18 cellular contexts compared by ENCODE assay signal in genomic region chr13:29571876-29572570, GRCh38.
"Had no signal": no experiment of that assay in that cellular context is flagged by ENCODE, and none has a peak within 500 bp of the region (broad histone marks: within the 10 kb centered on the region; RNA-seq: fewer than 3 reads in every experiment).

No MANE protein-coding gene starts in this region.

- ATAC-seq: activated CD8-positive, alpha-beta T cell treated with anti-CD3 and anti-CD28 coated beads, Interleukin-2, amount 10 ng/mL, durations not matched to agents 7 days and 5 days; body of pancreas; esophagus mucosa; natural killer cell treated with Interleukin-12 subunit alpha and Interleukin-12 subunit beta and Interleukin-15 and Interleukin-18, amount 100 ng/mL, for 72 hours; upper lobe of right lung had no signal

- H3K27me3 Mint-ChIP-seq: activated naive CD4-positive, alpha-beta T cell treated with anti-CD3 and anti-CD28 coated beads, Interleukin-2, amount 10 ng/mL, durations not matched to agents 7 days and 5 days; memory B cell; natural killer cell treated with Interleukin-12 subunit alpha and Interleukin-12 subunit beta and Interleukin-15 and Interleukin-18, amount 100 ng/mL, for 72 hours had no signal

- H3K27ac Mint-ChIP-seq: activated CD8-positive, alpha-beta T cell treated with anti-CD3 and anti-CD28 coated beads, Interleukin-2, amount 10 ng/mL, durations not matched to agents 7 days and 5 days; activated naive CD4-positive, alpha-beta T cell treated with anti-CD3 and anti-CD28 coated beads, Interleukin-2, amount 10 ng/mL, durations not matched to agents 7 days and 5 days; memory B cell; natural killer cell treated with Interleukin-12 subunit alpha and Interleukin-12 subunit beta and Interleukin-15 and Interleukin-18, amount 100 ng/mL, for 72 hours had no signal

- H3K36me3 Mint-ChIP-seq: natural killer cell treated with Interleukin-12 subunit alpha and Interleukin-12 subunit beta and Interleukin-15 and Interleukin-18, amount 100 ng/mL, for 72 hours had no signal

- H3K4me3 Mint-ChIP-seq: activated CD8-positive, alpha-beta T cell treated with anti-CD3 and anti-CD28 coated beads, Interleukin-2, amount 10 ng/mL, durations not matched to agents 7 days and 5 days; activated naive CD4-positive, alpha-beta T cell treated with anti-CD3 and anti-CD28 coated beads, Interleukin-2, amount 10 ng/mL, durations not matched to agents 7 days and 5 days; memory B cell; natural killer cell treated with Interleukin-12 subunit alpha and Interleukin-12 subunit beta and Interleukin-15 and Interleukin-18, amount 100 ng/mL, for 72 hours had no signal

- H3K9me3 Mint-ChIP-seq: activated naive CD4-positive, alpha-beta T cell treated with anti-CD3 and anti-CD28 coated beads, Interleukin-2, amount 10 ng/mL, durations not matched to agents 7 days and 5 days; memory B cell; natural killer cell treated with Interleukin-12 subunit alpha and Interleukin-12 subunit beta and Interleukin-15 and Interleukin-18, amount 100 ng/mL, for 72 hours had no signal

- H3K4me1 ChIP-seq: upper lobe of right lung had no signal

- DNase-seq: activated CD4-positive, alpha-beta T cell treated with anti-CD3 and anti-CD28 coated beads for 48 hours; activated CD8-positive, alpha-beta memory T cell treated with anti-CD3 and anti-CD28 coated beads, Interleukin-2, amount 50 U/mL, for 48 hours; activated CD8-positive, alpha-beta T cell treated with anti-CD3 and anti-CD28 coated beads, Interleukin-2, amount 10 ng/mL, durations not matched to agents 7 days and 5 days; activated naive CD4-positive, alpha-beta T cell treated with anti-CD3 and anti-CD28 coated beads, Interleukin-2, amount 10 ng/mL, durations not matched to agents 7 days and 5 days; amniotic stem cell; body of pancreas; central memory CD4-positive, alpha-beta T cell; head of caudate nucleus; sigmoid colon; stimulated activated CD4-positive, alpha-beta T cell treated with anti-CD3 and anti-CD28 coated beads, Interleukin-2, amount 100 ng/mL, for 24 hours; stimulated activated naive CD4-positive, alpha-beta T cell treated with Interleukin-2 at 50 U/mL for 16 hours; T1000; upper lobe of right lung; WERI-Rb-1 had no signal

- H3K4me3 ChIP-seq: body of pancreas, sigmoid colon, suprapubic skin, upper lobe of right lung had no signal

- H3K36me3 ChIP-seq: sigmoid colon, suprapubic skin, upper lobe of right lung, WERI-Rb-1 had no signal

- H3K27me3 ChIP-seq: body of pancreas, sigmoid colon, suprapubic skin, upper lobe of right lung had no signal

- H3K9me3 ChIP-seq: body of pancreas, sigmoid colon, suprapubic skin, upper lobe of right lung had no signal

- H3K27ac ChIP-seq: suprapubic skin, upper lobe of right lung, WERI-Rb-1 had no signal
